ENCODE assay signal across 28 cellular contexts in genomic region chr18:27549335-27550039, GRCh38.
"Had no signal": no experiment of that assay in that cellular context is flagged by ENCODE, and none has a peak within 500 bp of the region (broad histone marks: within the 10 kb centered on the region; RNA-seq: fewer than 3 reads in every experiment).

No MANE protein-coding gene starts in this region.

- H3K4me3 ChIP-seq: adrenal gland, PC-9 had no signal

- ATAC-seq: activated CD4-positive, alpha-beta T cell treated with anti-CD3 and anti-CD28 coated beads for 36 hours; activated CD4-positive, CD25-positive, alpha-beta regulatory T cell treated with anti-CD3 and anti-CD28 coated beads, Interleukin-2, amount 50 U/mL, for 24 hours; activated CD8-positive, alpha-beta T cell treated with anti-CD3 and anti-CD28 coated beads, Interleukin-2, amount 10 ng/mL, durations not matched to agents 7 days and 5 days; activated naive CD4-positive, alpha-beta T cell treated with anti-CD3 and anti-CD28 coated beads, Interleukin-2, amount 50 U/mL, for 72 hours; activated T-cell treated with anti-CD3 and anti-CD28 coated beads, Interleukin-2, amount 50 U/mL, for 4 hours had no signal

- H3K27me3 ChIP-seq: adrenal gland, brain microvascular endothelial cell had no signal

- H3K4me3 Mint-ChIP-seq: activated CD4-positive, alpha-beta T cell treated with anti-CD3 and anti-CD28 coated beads for 36 hours; activated CD4-positive, alpha-beta T cell treated with anti-CD3 and anti-CD28 coated beads, Interleukin-2, amount 10 ng/mL, durations not matched to agents 7 days and 5 days; activated CD8-positive, alpha-beta T cell treated with anti-CD3 and anti-CD28 coated beads, Interleukin-2, amount 10 ng/mL, durations not matched to agents 7 days and 5 days; activated naive CD4-positive, alpha-beta T cell treated with anti-CD3 and anti-CD28 coated beads for 36 hours; activated T-cell treated with anti-CD3 and anti-CD28 coated beads, Interleukin-2, amount 50 U/mL, for 4 hours; activated T-helper 1 cell treated with anti-CD3 and anti-CD28 coated beads, Interleukin-12 subunit alpha, Interleukin-12 subunit beta, Interleukin-2, Interleukin-4 antibody, amounts not matched to agents 30 ng/mL and 10 ng/mL and 1 ng/mL, durations not matched to agents 14 hours and 24 hours and 36 hours; T-helper 1 cell treated with Interleukin-12 subunit alpha and Interleukin-12 subunit beta and Interleukin-4 antibody, amounts not matched to agents 30 μg/mL and 1 μg/mL, for 36 hours; T-helper 2 cell treated with Interferon-gamma antibody and Interleukin-4, amounts not matched to agents 5 μg/mL and 100 μg/mL, for 36 hours had no signal

- DNase-seq: activated CD4-positive, alpha-beta T cell treated with anti-CD3 and anti-CD28 coated beads for 36 hours; activated CD4-positive, alpha-beta T cell treated with anti-CD3 and anti-CD28 coated beads, Interleukin-2, amount 10 ng/mL, durations not matched to agents 7 days and 5 days; activated CD4-positive, alpha-beta T cell treated with anti-CD3 and anti-CD28 coated beads, Interleukin-2, amount 50 U/mL, for 48 hours; activated CD8-positive, alpha-beta T cell treated with anti-CD3 and anti-CD28 coated beads, Interleukin-2, amount 10 ng/mL, durations not matched to agents 7 days and 5 days; activated gamma-delta T cell treated with Interleukin-2 at 50 U/mL for 16 hours; activated naive CD4-positive, alpha-beta T cell treated with anti-CD3 and anti-CD28 coated beads for 36 hours; activated T-cell treated with anti-CD3 and anti-CD28 coated beads, Interleukin-2, amount 50 U/mL, for 4 hours; adrenal gland; aorta; brain microvascular endothelial cell; central memory CD4-positive, alpha-beta T cell; NCI-H1048; NCI-H1105 treated with DMSO at 0.1 percent for 48 hours; NCI-H1436; NCI-H1694; NCI-H1930; NCI-H2081 treated with DMSO at 0.1 percent for 48 hours; NCI-H226; NCI-H446 treated with DMSO at 0.1 percent for 48 hours; NCI-H524; NK-92 treated with Interleukin-12 subunit alpha and Interleukin-12 subunit beta, amount 100 ng/mL, for 24 hours; PC-9; Right ventricle myocardium superior had no signal

- H3K27ac Mint-ChIP-seq: activated CD4-positive, alpha-beta T cell treated with anti-CD3 and anti-CD28 coated beads for 36 hours; activated CD4-positive, alpha-beta T cell treated with anti-CD3 and anti-CD28 coated beads, Interleukin-2, amount 10 ng/mL, durations not matched to agents 7 days and 5 days; activated CD8-positive, alpha-beta T cell treated with anti-CD3 and anti-CD28 coated beads, Interleukin-2, amount 10 ng/mL, durations not matched to agents 7 days and 5 days; activated naive CD4-positive, alpha-beta T cell treated with anti-CD3 and anti-CD28 coated beads for 36 hours; activated naive CD4-positive, alpha-beta T cell treated with anti-CD3 and anti-CD28 coated beads, Interleukin-2, amount 50 U/mL, for 72 hours; activated T-helper 1 cell treated with anti-CD3 and anti-CD28 coated beads, Interleukin-12 subunit alpha, Interleukin-12 subunit beta, Interleukin-2, Interleukin-4 antibody, amounts not matched to agents 30 ng/mL and 10 ng/mL and 1 ng/mL, durations not matched to agents 14 hours and 24 hours and 36 hours; T-helper 1 cell treated with Interleukin-12 subunit alpha and Interleukin-12 subunit beta and Interleukin-4 antibody, amounts not matched to agents 30 μg/mL and 1 μg/mL, for 36 hours; T-helper 2 cell treated with Interferon-gamma antibody and Interleukin-4, amounts not matched to agents 5 μg/mL and 100 μg/mL, for 36 hours had no signal

- H3K9me3 ChIP-seq: adrenal gland had no signal

- H3K27me3 Mint-ChIP-seq: activated CD4-positive, alpha-beta T cell treated with anti-CD3 and anti-CD28 coated beads for 36 hours; activated CD4-positive, alpha-beta T cell treated with anti-CD3 and anti-CD28 coated beads, Interleukin-2, amount 10 ng/mL, durations not matched to agents 7 days and 5 days had no signal

- H3K27ac ChIP-seq: adrenal gland, brain microvascular endothelial cell, PC-9 had no signal

- H3K4me1 ChIP-seq: adrenal gland had no signal

- H3K36me3 ChIP-seq: adrenal gland, brain microvascular endothelial cell had no signal

- H3K4me1 Mint-ChIP-seq: activated CD4-positive, alpha-beta T cell treated with anti-CD3 and anti-CD28 coated beads for 36 hours; activated CD4-positive, alpha-beta T cell treated with anti-CD3 and anti-CD28 coated beads, Interleukin-2, amount 10 ng/mL, durations not matched to agents 7 days and 5 days had no signal

- H3K4me2 ChIP-seq: PC-9 had no signal

- H2AFZ ChIP-seq: PC-9 had no signal
